1 cellular context compared by ENCODE assay signal in genomic region chr7:55550010-55550409, GRCh38.
TF ChIP-seq lines count a peak whose summit lies in the region.

No MANE protein-coding gene starts in this region.

TF ChIP-seq in SK-N-SH, 30 proteins besides CTCF, POLR2A, EP300 and RAD21 (continued from another document):
- TF ChIP-seq IRF3 (IDR thresholded peaks at IDR 0.05; ENCODE audit: low read depth, low read length), result no peak
- no peak for TF ChIP-seq RCOR1 (IDR thresholded peaks at IDR 0.05; ENCODE audit: low read length)
- TF ChIP-seq GATA2 (CRISPR knock-in tag; IDR thresholded peaks at IDR 0.05), result no peak
- no peak for TF ChIP-seq TCF12 (IDR thresholded peaks at IDR 0.05)
TF ChIP-seq in SK-N-SH: peak in this region for 0.
